In the genomic region with DNA sequence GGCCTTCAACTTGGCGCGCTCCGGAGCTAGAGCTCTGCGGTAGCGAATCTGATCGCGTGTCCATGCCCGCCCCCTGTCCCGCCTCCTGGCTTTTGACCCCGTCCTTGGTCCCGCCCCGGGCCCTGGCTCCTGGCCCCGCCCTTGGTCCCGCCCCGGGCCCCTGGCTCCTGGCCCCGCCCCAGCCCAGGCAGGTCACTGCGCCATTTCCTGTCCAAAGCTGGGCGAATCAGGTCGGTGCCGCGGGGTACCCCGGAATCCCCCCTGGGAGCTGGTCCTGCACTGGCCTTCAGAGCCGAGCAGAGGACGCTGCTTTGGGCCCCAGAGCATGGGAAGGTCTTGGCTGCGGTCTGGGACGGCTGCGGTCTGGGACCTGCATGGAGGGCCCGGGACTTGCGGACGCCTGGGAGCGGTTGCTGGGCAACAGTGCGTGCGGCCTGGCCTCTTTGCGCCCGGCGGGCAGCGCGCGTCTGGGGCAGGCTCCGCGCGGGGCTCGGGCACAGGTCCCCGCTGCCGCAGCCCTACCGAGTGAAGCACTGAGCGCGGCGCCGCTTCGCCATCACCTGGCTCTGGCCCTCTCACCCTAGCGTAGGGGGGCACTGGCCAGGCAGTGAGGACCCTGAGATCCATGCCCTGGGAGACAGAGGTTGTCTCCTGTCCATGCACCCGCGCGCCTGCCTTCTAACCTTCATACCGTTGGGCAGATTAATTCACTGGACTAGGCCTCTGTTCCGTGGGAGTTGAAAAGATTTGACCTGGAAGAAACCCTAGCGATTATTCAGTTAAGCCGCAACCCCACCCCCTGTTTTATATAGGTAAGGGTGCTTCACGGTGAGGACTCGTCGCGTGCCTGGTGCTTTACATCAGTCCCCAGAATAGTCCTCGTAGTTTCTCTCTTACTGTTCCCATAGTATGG, we compare ENCODE assay signal across 8 cellular contexts. TPM values are rescaled to one million over a fixed set of nuclear protein-coding genes. Genes with fewer than 3 reads are reported as not detected.
DNase-seq lines count a peak whose midpoint lies in the region; ATAC-seq, FAIRE-seq and TF ChIP-seq lines count a peak whose summit lies in the region.

TSS of gene TTC12 (plus strand) at position 195 of the 913 bp plus-strand sequence. CDS start 1,675 bp downstream, outside the sequence.

- H3K27me3 ChIP-seq in DOHH2 (ENCODE audit: control insufficient read depth, low read length), result no peaks in the 10 kb centered on the region
- H3K27me3 ChIP-seq in pancreas, result no peaks in the 10 kb centered on the region
- H3K27me3 ChIP-seq in thymus (ENCODE audit: control insufficient read depth, insufficient read depth), result no peaks in the 10 kb centered on the region

- H3K9me2 ChIP-seq in DOHH2 (replicated peaks; ENCODE audit: control insufficient read depth, low read length), result no peaks in the 10 kb centered on the region

- H3K4me1 Mint-ChIP-seq in activated naive CD8-positive, alpha-beta T cell treated with anti-CD3 and anti-CD28 coated beads for 36 hours, result peaks cover 25% of the 10 kb centered on the region

- H3K9me3 ChIP-seq in DOHH2 (ENCODE audit: control insufficient read depth, insufficient read depth, low read length) (no peaks in the 10 kb centered on the region), pancreas (no peaks in the 10 kb centered on the region), thymus (ENCODE audit: control insufficient read depth) (no peaks in the 10 kb centered on the region)

- WGBS in pancreas, 2 donors, result 1 to 2% methylated on average over 63 to 64 of the region's 64 CpGs
- WGBS in thymus, result 17% methylated on average over 64 of the region's 64 CpGs

- ATAC-seq in GM21737 (IDR thresholded peaks at IDR 0.05; ENCODE audit: unreplicated experiment) (peak; percentile 99), SK-N-SH treated with all-trans-retinoic acid at 6 μM for 48 hours (peak; percentile 98), Right ventricle myocardium superior (ENCODE audit: poor library complexity) (peak; percentile 100), pancreas (peak; percentile 99 to 100 (median 100))

- H3K4me2 ChIP-seq in DOHH2 (ENCODE audit: low read length), result peak within 1 kb of the TSS; percentile 90

- no peaks in the 10 kb centered on the region for H4K20me1 ChIP-seq in DOHH2 (ENCODE audit: control insufficient read depth, insufficient read depth, low read depth, low read length)

- no peaks in the 10 kb centered on the region for H3F3A ChIP-seq in DOHH2 (ENCODE audit: control insufficient read depth, insufficient read depth)

- H3K4me3 ChIP-seq in DOHH2 (ENCODE audit: low read length) (peak within 1 kb of the TSS; percentile 78), pancreas (peak within 1 kb of the TSS; percentile 68 to 92 (median 78)), thymus (ENCODE audit: low read length) (peak within 1 kb of the TSS; percentile 64)

- DNase-seq in LHCN-M2 (ENCODE audit: low read depth) (peak; percentile 92), Right ventricle myocardium superior (peak; percentile 97), pancreas (peak; percentile 93 to 98 (median 96))
- peak; percentile 95 for DNase-seq in activated naive CD8-positive, alpha-beta T cell treated with anti-CD3 and anti-CD28 coated beads for 36 hours

- H3K4me3 Mint-ChIP-seq in activated naive CD8-positive, alpha-beta T cell treated with anti-CD3 and anti-CD28 coated beads for 36 hours, result peak within 1 kb of the TSS; percentile 82

- H3K36me3 ChIP-seq in DOHH2 (ENCODE audit: control insufficient read depth, low read length) (peaks cover 4% of the 10 kb centered on the region; the same call in 1 of the 2 replicates), pancreas (no peaks in the 10 kb centered on the region), thymus (ENCODE audit: control insufficient read depth, insufficient read depth) (no peaks in the 10 kb centered on the region)

- H3K27ac ChIP-seq in DOHH2 (ENCODE audit: low read depth, low read length), result no peak within 1 kb of the TSS
- peak within 1 kb of the TSS; percentile 73 to 81 (median 77) for H3K27ac ChIP-seq in pancreas
- peak within 1 kb of the TSS; percentile 93 for H3K27ac ChIP-seq in thymus (ENCODE audit: low read depth)

- intact Hi-C loops in Right ventricle myocardium superior (cut with DNase I), result no loop called here
- intact Hi-C loops in pancreas (cut with DNase I), result loop anchor here in 1 of 3 donors (5.0 kb wide), 1 partner anchor 218 kb away; no protein-coding TSS in a partner anchor

- H3K79me2 ChIP-seq in DOHH2 (ENCODE audit: control insufficient read depth, low read length), result no peaks in the 10 kb centered on the region; the same call in 1 of the 2 replicates

- peaks cover 31% of the 10 kb centered on the region for H3K36me3 Mint-ChIP-seq in activated naive CD8-positive, alpha-beta T cell treated with anti-CD3 and anti-CD28 coated beads for 36 hours

- H3K9me3 Mint-ChIP-seq in activated naive CD8-positive, alpha-beta T cell treated with anti-CD3 and anti-CD28 coated beads for 36 hours, result no peaks in the 10 kb centered on the region

- no peaks in the 10 kb centered on the region for H3K27me3 Mint-ChIP-seq in activated naive CD8-positive, alpha-beta T cell treated with anti-CD3 and anti-CD28 coated beads for 36 hours

- peaks cover 18% of the 10 kb centered on the region for H3K4me1 ChIP-seq in DOHH2 (ENCODE audit: control insufficient read depth, low read length)
- peaks cover 0 to 7% (median 0%) of the 10 kb centered on the region in 3 donors for H3K4me1 ChIP-seq in pancreas
- peaks cover 5% of the 10 kb centered on the region for H3K4me1 ChIP-seq in thymus (ENCODE audit: control insufficient read depth, insufficient read depth, low read length)

- FAIRE-seq in pancreas (lab: Jason Lieb, UNC), result peak; percentile 20

- TF ChIP-seq CTCF in DOHH2 (IDR thresholded peaks at IDR 0.05; ENCODE audit: low read depth, low read length, poor library complexity, severe bottlenecking), result no peak
- no peak for TF ChIP-seq CTCF in pancreas (IDR thresholded peaks at IDR 0.05)

- H3K27ac Mint-ChIP-seq in activated naive CD8-positive, alpha-beta T cell treated with anti-CD3 and anti-CD28 coated beads for 36 hours, result peak within 1 kb of the TSS; percentile 84

TF ChIP-seq in SK-N-SH treated with all-trans-retinoic acid at 6 μM for 48 hours, 23 proteins besides CTCF, POLR2A, EP300 and RAD21 (continues in another document):
- TF ChIP-seq ZC3H10 (CRISPR knock-in tag; IDR thresholded peaks at IDR 0.05) (no peak), ZNF565 (CRISPR knock-in tag; conservative IDR thresholded peaks at IDR 0.05; ENCODE audit: low read depth) (no peak), SNAI2 (CRISPR knock-in tag; IDR thresholded peaks at IDR 0.05) (no peak), POU6F1 (CRISPR knock-in tag; IDR thresholded peaks at IDR 0.05; ENCODE audit: borderline replicate concordance, low read depth) (no peak), OSR1 (CRISPR knock-in tag; IDR thresholded peaks at IDR 0.05) (no peak), ZFP3 (CRISPR knock-in tag; IDR thresholded peaks at IDR 0.05) (no peak), ISL1 (CRISPR knock-in tag; IDR thresholded peaks at IDR 0.05) (no peak), ZNF8 (CRISPR knock-in tag; IDR thresholded peaks at IDR 0.05) (no peak), PPARA (CRISPR knock-in tag; IDR thresholded peaks at IDR 0.05; ENCODE audit: borderline replicate concordance) (no peak), GLIS3 (CRISPR knock-in tag; IDR thresholded peaks at IDR 0.05) (no peak), TOX (CRISPR knock-in tag; IDR thresholded peaks at IDR 0.05; ENCODE audit: borderline replicate concordance) (no peak), TCF4 (CRISPR knock-in tag; IDR thresholded peaks at IDR 0.05; ENCODE audit: borderline replicate concordance) (no peak), ARNTL (CRISPR knock-in tag; IDR thresholded peaks at IDR 0.05; ENCODE audit: borderline replicate concordance, low read depth) (no peak), ZFP30 (CRISPR knock-in tag; IDR thresholded peaks at IDR 0.05) (no peak)
- TF ChIP-seq, protein P1, sequence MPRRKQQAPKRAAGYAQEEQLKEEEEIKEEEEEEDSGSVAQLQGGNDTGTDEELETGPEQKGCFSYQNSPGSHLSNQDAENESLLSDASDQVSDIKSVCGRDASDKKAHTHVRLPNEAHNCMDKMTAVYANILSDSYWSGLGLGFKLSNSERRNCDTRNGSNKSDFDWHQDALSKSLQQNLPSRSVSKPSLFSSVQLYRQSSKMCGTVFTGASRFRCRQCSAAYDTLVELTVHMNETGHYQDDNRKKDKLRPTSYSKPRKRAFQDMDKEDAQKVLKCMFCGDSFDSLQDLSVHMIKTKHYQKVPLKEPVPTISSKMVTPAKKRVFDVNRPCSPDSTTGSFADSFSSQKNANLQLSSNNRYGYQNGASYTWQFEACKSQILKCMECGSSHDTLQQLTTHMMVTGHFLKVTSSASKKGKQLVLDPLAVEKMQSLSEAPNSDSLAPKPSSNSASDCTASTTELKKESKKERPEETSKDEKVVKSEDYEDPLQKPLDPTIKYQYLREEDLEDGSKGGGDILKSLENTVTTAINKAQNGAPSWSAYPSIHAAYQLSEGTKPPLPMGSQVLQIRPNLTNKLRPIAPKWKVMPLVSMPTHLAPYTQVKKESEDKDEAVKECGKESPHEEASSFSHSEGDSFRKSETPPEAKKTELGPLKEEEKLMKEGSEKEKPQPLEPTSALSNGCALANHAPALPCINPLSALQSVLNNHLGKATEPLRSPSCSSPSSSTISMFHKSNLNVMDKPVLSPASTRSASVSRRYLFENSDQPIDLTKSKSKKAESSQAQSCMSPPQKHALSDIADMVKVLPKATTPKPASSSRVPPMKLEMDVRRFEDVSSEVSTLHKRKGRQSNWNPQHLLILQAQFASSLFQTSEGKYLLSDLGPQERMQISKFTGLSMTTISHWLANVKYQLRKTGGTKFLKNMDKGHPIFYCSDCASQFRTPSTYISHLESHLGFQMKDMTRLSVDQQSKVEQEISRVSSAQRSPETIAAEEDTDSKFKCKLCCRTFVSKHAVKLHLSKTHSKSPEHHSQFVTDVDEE (CRISPR knock-in tag; IDR thresholded peaks at IDR 0.05), result no peak

RNA-seq across cellular contexts. Expression of gene TTC12, which starts in this region (rescaled TPM):
- total RNA-seq in LHCN-M2 (2014; rRNA removed), result 14.0 and 15.2 TPM in 2 replicates
- polyA plus RNA-seq in LHCN-M2 (2012), result 8.1 TPM
- total RNA-seq in activated naive CD8-positive, alpha-beta T cell treated with anti-CD3 and anti-CD28 coated beads for 36 hours, result 10 to 100 TPM; 14.5 to 16.4 TPM
- 4.3 TPM for total RNA-seq in Right ventricle myocardium superior
- 10 to 100 TPM in 2 of 6 donors, 1 to 10 TPM in 4; 6.6 to 13.9 (median 8.4) TPM for total RNA-seq in pancreas
- 1 to 10 TPM; 4.3 to 7.7 TPM for polyA plus RNA-seq in pancreas
- 11.1 TPM for polyA plus RNA-seq in thymus
